In the genomic region with DNA sequence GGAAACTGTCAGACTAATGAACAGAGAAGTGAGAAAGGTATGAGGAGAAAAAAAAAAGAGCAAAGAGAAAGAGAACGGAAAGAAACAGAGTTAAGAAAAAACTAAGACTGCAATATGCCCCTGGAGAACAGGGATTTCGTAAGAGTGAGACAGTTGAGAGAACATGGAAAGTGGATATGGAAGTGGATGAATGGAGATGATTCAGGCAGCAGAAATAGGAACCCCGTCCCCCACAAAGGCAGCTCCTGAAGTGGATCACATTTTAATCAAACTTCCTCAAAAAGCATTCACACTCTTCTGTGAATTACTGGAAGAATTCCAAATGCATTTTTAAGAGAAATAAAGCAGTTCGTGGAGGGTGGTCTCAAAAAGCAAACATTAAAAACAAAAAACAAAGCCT, we compare ENCODE assay signal across 13 cellular contexts.
DNase-seq lines count a peak whose midpoint lies in the region; TF ChIP-seq lines count a peak whose summit lies in the region.
"Had no signal": no experiment of that assay in that cellular context is flagged by ENCODE, and none has a peak within 500 bp of the region (broad histone marks: within the 10 kb centered on the region; RNA-seq: fewer than 3 reads in every experiment).

No MANE protein-coding gene starts in this region.

- TF ChIP-seq CTCF in fibroblast of the aortic adventitia (IDR thresholded peaks at IDR 0.05; ENCODE audit: insufficient read depth, low read length) (no peak), endothelial cell (IDR thresholded peaks at IDR 0.05; ENCODE audit: unreplicated experiment) (no peak)

- H3K36me3 Mint-ChIP-seq in endothelial cell (ENCODE audit: low read depth, unreplicated experiment): peaks cover 6% of the 10 kb centered on the region
- H3K36me3 Mint-ChIP-seq in activated CD4-positive, alpha-beta T cell treated with anti-CD3 and anti-CD28 coated beads, Interleukin-2, amount 10 ng/mL, durations not matched to agents 7 days and 5 days (ENCODE audit: low read depth): no peaks in the 10 kb centered on the region
- H3K36me3 Mint-ChIP-seq: T-cell had no signal

- H3K27me3 Mint-ChIP-seq in endothelial cell (ENCODE audit: unreplicated experiment): peaks cover 3% of the 10 kb centered on the region
- peaks cover 3% of the 10 kb centered on the region for H3K27me3 Mint-ChIP-seq in activated CD4-positive, alpha-beta T cell treated with anti-CD3 and anti-CD28 coated beads, Interleukin-2, amount 10 ng/mL, durations not matched to agents 7 days and 5 days

- POLR2A ChIA-PET in activated CD4-positive, alpha-beta T cell treated with anti-CD3 and anti-CD28 coated beads, Interleukin-2, amount 10 ng/mL, durations not matched to agents 7 days and 5 days (lab: Charles Lee): no interaction called here

- H3K27ac Mint-ChIP-seq in endothelial cell (ENCODE audit: unreplicated experiment): no peak overlapping the region
- no peak overlapping the region for H3K27ac Mint-ChIP-seq in activated CD4-positive, alpha-beta T cell treated with anti-CD3 and anti-CD28 coated beads, Interleukin-2, amount 10 ng/mL, durations not matched to agents 7 days and 5 days
- H3K27ac Mint-ChIP-seq: CD4-positive, alpha-beta memory T cell; T-cell had no signal

- peaks cover 10% of the 10 kb centered on the region for H3K4me1 Mint-ChIP-seq in endothelial cell (ENCODE audit: unreplicated experiment)
- no peaks in the 10 kb centered on the region for H3K4me1 Mint-ChIP-seq in activated CD4-positive, alpha-beta T cell treated with anti-CD3 and anti-CD28 coated beads, Interleukin-2, amount 10 ng/mL, durations not matched to agents 7 days and 5 days
- H3K4me1 Mint-ChIP-seq: CD4-positive, alpha-beta memory T cell; T-cell had no signal

- H3K9me3 Mint-ChIP-seq in endothelial cell (ENCODE audit: unreplicated experiment): no peaks in the 10 kb centered on the region
- peaks cover 2% of the 10 kb centered on the region for H3K9me3 Mint-ChIP-seq in activated CD4-positive, alpha-beta T cell treated with anti-CD3 and anti-CD28 coated beads, Interleukin-2, amount 10 ng/mL, durations not matched to agents 7 days and 5 days

- H3K4me3 ChIP-seq in fibroblast of the aortic adventitia (ENCODE audit: low read depth, low read length): no peak overlapping the region

- DNase-seq in GM03348 (ENCODE audit: low spot score) (peak; percentile 54), RPMI7951 (ENCODE audit: low read depth) (peak; percentile 50), fibroblast of the aortic adventitia (ENCODE audit: low read depth) (peak; percentile 66), renal cortical epithelial cell (ENCODE audit: low read depth) (peak; percentile 81), endothelial cell (ENCODE audit: low spot score) (no peak), HK-2 (ENCODE audit: unreplicated experiment) (no peak), NCI-H82 treated with DMSO at 0.1 percent for 48 hours (lab: John Stamatoyannopoulos, UW; ENCODE audit: unreplicated experiment) (no peak)
- DNase-seq in activated CD4-positive, alpha-beta T cell treated with anti-CD3 and anti-CD28 coated beads, Interleukin-2, amount 10 ng/mL, durations not matched to agents 7 days and 5 days: no peak
- DNase-seq: amygdala; CD4-positive, alpha-beta memory T cell; GDM1; stimulated activated naive CD4-positive, alpha-beta T cell treated with Interleukin-2 at 50 U/mL for 16 hours; T-cell had no signal

- no peak overlapping the region for H3K4me3 Mint-ChIP-seq in endothelial cell (ENCODE audit: unreplicated experiment)
- no peak overlapping the region for H3K4me3 Mint-ChIP-seq in activated CD4-positive, alpha-beta T cell treated with anti-CD3 and anti-CD28 coated beads, Interleukin-2, amount 10 ng/mL, durations not matched to agents 7 days and 5 days
- H3K4me3 Mint-ChIP-seq: CD4-positive, alpha-beta memory T cell; T-cell had no signal

- CTCF ChIA-PET in activated CD4-positive, alpha-beta T cell treated with anti-CD3 and anti-CD28 coated beads, Interleukin-2, amount 10 ng/mL, durations not matched to agents 7 days and 5 days (lab: Charles Lee): no interaction called here

Comparison
In these comparisons a context has a peak if more than half of its experiments do, and no peak if none do; other contexts are left out.
1. DNase-seq: peak in GM03348 (single experiment), RPMI7951 (single experiment), fibroblast of the aortic adventitia (single experiment) and renal cortical epithelial cell (single experiment); none in endothelial cell (single experiment), activated CD4-positive, alpha-beta T cell treated with anti-CD3 and anti-CD28 coated beads, Interleukin-2, amount 10 ng/mL, durations not matched to agents 7 days and 5 days (single experiment), HK-2 (single experiment) and NCI-H82 treated with DMSO at 0.1 percent for 48 hours (single experiment).